Comparison of ENCODE assay signal across 19 cellular contexts in the genomic region with DNA sequence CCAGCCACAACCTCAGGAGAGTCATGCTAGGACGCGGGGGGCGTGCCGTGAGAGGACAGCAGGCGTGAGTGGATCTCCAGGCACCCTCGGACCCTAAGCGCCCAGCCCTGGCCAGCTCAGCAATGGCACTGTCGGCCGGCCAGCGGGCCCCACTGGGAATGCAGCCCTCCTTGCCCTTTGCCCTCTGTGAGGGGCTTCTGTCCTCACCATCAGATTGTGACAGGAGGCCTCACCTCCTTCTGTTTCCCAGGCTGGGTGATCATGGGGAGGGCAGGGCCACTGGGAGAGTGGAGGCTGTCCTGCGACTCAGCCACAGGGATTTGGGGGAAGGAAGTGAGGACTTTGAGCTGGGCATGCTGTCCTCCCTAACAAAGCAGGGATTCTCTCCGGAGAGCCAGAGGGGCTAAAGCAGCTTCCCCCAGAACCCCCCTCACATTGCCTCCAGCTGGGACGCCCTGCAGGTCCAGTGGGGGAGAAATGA. TPM values are rescaled to one million over a fixed set of nuclear protein-coding genes. Genes with fewer than 3 reads are reported as not detected.
A peak's percentile ranks its signal among the peaks of the same experiment; 100 is the strongest.
DNase-seq lines count a peak whose midpoint lies in the region; ATAC-seq and TF ChIP-seq lines count a peak whose summit lies in the region.
"Had no signal": no experiment of that assay in that cellular context is flagged by ENCODE, and none has a peak within 500 bp of the region (broad histone marks: within the 10 kb centered on the region; RNA-seq: fewer than 3 reads in every experiment).

No MANE protein-coding gene starts in this region.

- TF ChIP-seq EP300 in sigmoid colon (IDR thresholded peaks at IDR 0.05), result no peak

- H3K36me3 ChIP-seq in heart left ventricle (no peaks in the 10 kb centered on the region), sigmoid colon (no peaks in the 10 kb centered on the region), smooth muscle cell (ENCODE audit: low read depth) (no peaks in the 10 kb centered on the region)

- H3K4me2 ChIP-seq in smooth muscle cell, result no peak overlapping the region

- no peaks in the 10 kb centered on the region for H3F3A ChIP-seq in smooth muscle cell (ENCODE audit: low read depth)

- no peaks in the 10 kb centered on the region for H3K79me2 ChIP-seq in smooth muscle cell (ENCODE audit: low read depth)

- peak; percentile 53 for DNase-seq in Right ventricle myocardium inferior (ENCODE audit: missing footprints)
- no peak for DNase-seq in heart left ventricle
- peak; percentile 0 for DNase-seq in effector CD4-positive, alpha-beta T cell
- peak; percentile 57 for DNase-seq in mesenteric fat pad (ENCODE audit: low spot score)
- peak; percentile 53 for DNase-seq in sigmoid colon
- DNase-seq in smooth muscle cell (lab: John Stamatoyannopoulos, UW; ENCODE audit: unreplicated experiment), result no peak
- DNase-seq in NCI-H2107 treated with DMSO at 0.1 percent for 48 hours (lab: John Stamatoyannopoulos, UW; ENCODE audit: unreplicated experiment), result no peak
- DNase-seq in hepatic stellate cell (ENCODE audit: low spot score), result no peak
- DNase-seq: DMS 273 treated with DMSO at 0.1 percent for 48 hours, GDM1, NCI-H1105, NCI-H1694 treated with DMSO at 0.1 percent for 48 hours, NCI-H2107, NCI-H345, NCI-H526 treated with DMSO at 0.1 percent for 48 hours had no signal

- H3K9ac ChIP-seq in smooth muscle cell (ENCODE audit: low read depth), result no peak overlapping the region

- no peak overlapping the region for H2AFZ ChIP-seq in smooth muscle cell (ENCODE audit: low read depth)

- H3K27ac ChIP-seq in heart left ventricle (no peak overlapping the region), sigmoid colon (no peak overlapping the region), smooth muscle cell (ENCODE audit: low read depth) (no peak overlapping the region)
- H3K27ac ChIP-seq: C4-2B, HL-60 had no signal

- H3K9me3 ChIP-seq in heart left ventricle, result peaks cover 0 to 12% (median 0%) of the 10 kb centered on the region in 12 donors
- peaks cover 0 to 2% (median 0%) of the 10 kb centered on the region in 4 donors for H3K9me3 ChIP-seq in sigmoid colon
- H3K9me3 ChIP-seq in smooth muscle cell (replicated peaks; ENCODE audit: low read depth), result no peaks in the 10 kb centered on the region

- intact Hi-C loops in Right ventricle myocardium inferior (cut with DNase I), result no loop called here
- intact Hi-C loops in heart left ventricle (cut with DNase I), result loop anchor here in 1 of 10 donors (10.0 kb wide), 1 partner anchor 84 kb away; no protein-coding TSS in a partner anchor
- intact Hi-C loops in sigmoid colon (cut with DNase I), result no loop called here

- TF ChIP-seq CTCF in heart left ventricle (IDR thresholded peaks at IDR 0.05) (no peak), sigmoid colon (IDR thresholded peaks at IDR 0.05) (no peak), smooth muscle cell (IDR thresholded peaks at IDR 0.05; ENCODE audit: borderline replicate concordance, insufficient read depth, poor library complexity, severe bottlenecking) (no peak)

- H3K4me3 ChIP-seq in heart left ventricle (no peak overlapping the region), sigmoid colon (no peak overlapping the region), smooth muscle cell (no peak overlapping the region)
- H3K4me3 ChIP-seq: GM12878 had no signal

- no peaks in the 10 kb centered on the region for H4K20me1 ChIP-seq in smooth muscle cell (ENCODE audit: low read depth)

- WGBS in heart left ventricle, 4 donors, result 46 to 61% (median 53%) methylated on average over 3 to 13 of the region's 13 CpGs
- 51 to 62% methylated on average over 13 of the region's 13 CpGs for WGBS in sigmoid colon, 2 donors
- WGBS in smooth muscle cell (ENCODE audit: low lambda C conversion rate), result 87% methylated on average over 13 of the region's 13 CpGs

- ATAC-seq in Right ventricle myocardium inferior (no peak), heart left ventricle (no peak)
- ATAC-seq: GM12878 had no signal

- TF ChIP-seq POLR2A in heart left ventricle (IDR thresholded peaks at IDR 0.05), result no peak
- no peak for TF ChIP-seq POLR2A in sigmoid colon (IDR thresholded peaks at IDR 0.05)

- H3K4me1 ChIP-seq in heart left ventricle (no peaks in the 10 kb centered on the region), sigmoid colon (peaks cover 0 to 10% (median 0%) of the 10 kb centered on the region in 4 donors), smooth muscle cell (ENCODE audit: low read depth) (no peaks in the 10 kb centered on the region)

- H3K27me3 ChIP-seq in heart left ventricle (peaks cover 0 to 21% (median 0%) of the 10 kb centered on the region in 9 donors), sigmoid colon (no peaks in the 10 kb centered on the region), smooth muscle cell (ENCODE audit: low read depth) (no peaks in the 10 kb centered on the region)

RNA-seq across cellular contexts. Expression of a gene that starts 6.6 kb away (rescaled TPM):
- total RNA-seq in Right ventricle myocardium inferior (3.3 TPM), heart left ventricle (1 to 10 TPM; 1.7 to 5.3 (median 2.3) TPM), mesenteric fat pad (3.8 TPM), sigmoid colon (1 to 10 TPM; 3.9 to 7.1 (median 5.4) TPM), smooth muscle cell (3.3 and 4.9 TPM in 2 replicates)
- polyA plus RNA-seq in heart left ventricle (1 to 10 TPM; 1.4 to 5.8 TPM), sigmoid colon (1 to 10 TPM in 1 of 3 donors, under 1 TPM in 2; under 0.01 to 2.9 (median 0.46) TPM), smooth muscle cell (5.3 and 5.8 TPM in 2 replicates)
- total RNA-seq: LHCN-M2 had no signal

Comparison
In these comparisons a context has a peak if more than half of its experiments do, and no peak if none do; other contexts are left out.
1. DNase-seq: peak in Right ventricle myocardium inferior (single experiment), effector CD4-positive, alpha-beta T cell (single experiment), mesenteric fat pad (single experiment) and sigmoid colon (single experiment); none in heart left ventricle (0 of 5), smooth muscle cell (single experiment), NCI-H2107 treated with DMSO at 0.1 percent for 48 hours (single experiment) and hepatic stellate cell (single experiment).